ENCODE assay signal across 2 cellular contexts in genomic region chr1:186202174-186202843, GRCh38.
TF ChIP-seq lines count a peak whose summit lies in the region.

No MANE protein-coding gene starts in this region.

TF ChIP-seq in SK-N-SH, 30 proteins besides CTCF, POLR2A, EP300 and RAD21 (continued from another document):
- TF ChIP-seq REST (IDR thresholded peaks at IDR 0.05; ENCODE audit: low read depth, low read length) = no peak
- no peak for TF ChIP-seq RFX5 (IDR thresholded peaks at IDR 0.05; ENCODE audit: low read length)
- TF ChIP-seq JUND (IDR thresholded peaks at IDR 0.05) = no peak
- TF ChIP-seq SIN3A (IDR thresholded peaks at IDR 0.05; ENCODE audit: borderline replicate concordance, low read depth, low read length) = no peak
- TF ChIP-seq YY1 (IDR thresholded peaks at IDR 0.05; ENCODE audit: low read depth) = no peak

TF ChIP-seq in SK-N-SH treated with all-trans-retinoic acid at 6 μM for 48 hours, 23 proteins besides CTCF, POLR2A, EP300 and RAD21 (continued from another document):
- TF ChIP-seq TSHZ2 (CRISPR knock-in tag; IDR thresholded peaks at IDR 0.05) = no peak
- TF ChIP-seq ZNF8 (CRISPR knock-in tag; IDR thresholded peaks at IDR 0.05) = no peak
- no peak for TF ChIP-seq ZC3H10 (CRISPR knock-in tag; IDR thresholded peaks at IDR 0.05)
- TF ChIP-seq TCF4 (CRISPR knock-in tag; IDR thresholded peaks at IDR 0.05; ENCODE audit: borderline replicate concordance) = no peak
- TF ChIP-seq ZFP3 (CRISPR knock-in tag; IDR thresholded peaks at IDR 0.05) = no peak
- no peak for TF ChIP-seq ARNTL (CRISPR knock-in tag; IDR thresholded peaks at IDR 0.05; ENCODE audit: borderline replicate concordance, low read depth)
- TF ChIP-seq GLIS3 (CRISPR knock-in tag; IDR thresholded peaks at IDR 0.05) = no peak
